Comparison of ENCODE assay signal across 2 cellular contexts in genomic region chr17:35151080-35151479, GRCh38. TPM values are rescaled to one million over a fixed set of nuclear protein-coding genes. Genes with fewer than 3 reads are reported as not detected.
"Had no signal": no experiment of that assay in that cellular context is flagged by ENCODE, and none has a peak within 500 bp of the region (broad histone marks: within the 10 kb centered on the region; RNA-seq: fewer than 3 reads in every experiment).

No MANE protein-coding gene starts in this region.

RNA-seq across cellular contexts. Expression of gene UNC45B, which starts 3.5 kb away (rescaled TPM):
- total RNA-seq: G401, GM12878 had no signal

RNA-seq across cellular contexts. Expression of gene FNDC8, which starts 29.7 kb away (rescaled TPM):
- total RNA-seq: G401 had no signal

RNA-seq across cellular contexts. Expression of gene SLC35G3, which starts 43.1 kb away (rescaled TPM):
- total RNA-seq: G401, GM12878 had no signal
- polyA plus RNA-seq: GM12878 had no signal
